Comparison of ENCODE assay signal across 1 cellular context in genomic region chr3:43142472-43142871, GRCh38.
TF ChIP-seq lines count a peak whose summit lies in the region.

No MANE protein-coding gene starts in this region.

TF ChIP-seq in H1, 55 proteins besides CTCF, POLR2A, EP300 and RAD21:
- TF ChIP-seq CTBP2 (IDR thresholded peaks at IDR 0.05; ENCODE audit: borderline replicate concordance, insufficient read depth, insufficient read length, low read length) (no peak), CEBPB (IDR thresholded peaks at IDR 0.05; ENCODE audit: low read depth, low read length) (no peak), CHD7 (IDR thresholded peaks at IDR 0.05; ENCODE audit: insufficient replicate concordance, low read length) (no peak), TEAD4 (IDR thresholded peaks at IDR 0.05; ENCODE audit: low read depth, low read length) (no peak), SAP30 (IDR thresholded peaks at IDR 0.05; ENCODE audit: insufficient read depth, insufficient replicate concordance, low read length) (no peak), KDM5A (IDR thresholded peaks at IDR 0.05; ENCODE audit: low read length) (no peak), KDM1A (IDR thresholded peaks at IDR 0.05; ENCODE audit: borderline replicate concordance, low read length) (no peak), NANOG (IDR thresholded peaks at IDR 0.05; ENCODE audit: insufficient read depth, low read depth, low read length, poor library complexity, severe bottlenecking) (no peak), RFX5 (IDR thresholded peaks at IDR 0.05; ENCODE audit: borderline replicate concordance, low read depth, low read length) (no peak), SRF (IDR thresholded peaks at IDR 0.05; ENCODE audit: low read depth, low read length) (no peak), RBBP5 (IDR thresholded peaks at IDR 0.05; ENCODE audit: borderline replicate concordance, low read depth, low read length) (no peak), RXRA (IDR thresholded peaks at IDR 0.05; ENCODE audit: insufficient read depth, low read depth, low read length) (no peak), ATF2 (IDR thresholded peaks at IDR 0.05; ENCODE audit: low read length) (no peak), BACH1 (IDR thresholded peaks at IDR 0.05; ENCODE audit: low read length) (no peak), E2F6 (IDR thresholded peaks at IDR 0.05) (no peak), CBX8 (IDR thresholded peaks at IDR 0.05; ENCODE audit: borderline replicate concordance, low read depth, low read length) (no peak), JUN (IDR thresholded peaks at IDR 0.05; ENCODE audit: low read depth, low read length) (no peak), POLR2AphosphoS5 (IDR thresholded peaks at IDR 0.05; ENCODE audit: low read depth, low read length) (no peak), NRF1 (IDR thresholded peaks at IDR 0.05; ENCODE audit: low read depth, low read length) (no peak), SP4 (IDR thresholded peaks at IDR 0.05; ENCODE audit: low read length) (no peak)
